In the genomic region with DNA sequence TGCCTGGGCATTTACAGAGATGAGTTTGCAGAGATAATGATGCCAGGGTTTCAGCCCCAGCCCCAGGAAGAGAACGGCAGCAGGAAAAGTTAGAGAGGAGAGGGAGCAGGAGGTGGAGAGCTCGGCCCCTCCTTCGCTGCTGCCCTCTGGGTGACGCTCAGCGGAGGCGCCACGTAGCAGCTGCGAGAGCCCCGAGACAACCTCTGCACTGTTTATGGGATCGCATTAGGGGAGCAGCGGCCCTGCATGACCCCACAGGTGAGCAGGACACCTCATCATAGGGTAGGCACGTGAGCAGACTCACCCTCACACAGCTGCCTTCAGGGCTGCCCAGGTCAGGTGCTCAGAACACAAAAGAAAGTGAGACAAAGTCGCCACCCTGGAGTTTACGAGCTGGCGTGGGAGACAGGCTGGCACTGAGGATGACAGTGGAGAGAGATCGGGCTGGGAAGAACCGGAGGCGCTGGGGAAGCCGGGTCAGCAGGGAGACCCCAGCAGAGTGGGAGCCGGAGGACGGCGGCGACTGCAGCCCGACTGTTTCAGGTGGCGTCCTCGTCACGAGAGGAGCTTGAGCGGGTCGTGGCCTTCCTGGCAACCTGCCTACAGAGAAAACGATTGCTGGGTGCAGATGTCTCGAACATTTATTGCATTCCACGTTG, we compare ENCODE assay signal across 1 cellular context.
TF ChIP-seq lines count a peak whose summit lies in the region.

No MANE protein-coding gene starts in this region.

TF ChIP-seq in WTC11, 78 proteins besides CTCF, POLR2A, EP300 and RAD21 (continued from another document):
- TF ChIP-seq ZNF425 (CRISPR knock-in tag; conservative IDR thresholded peaks at IDR 0.05) (no peak), GABPB1 (CRISPR knock-in tag; IDR thresholded peaks at IDR 0.05) (no peak), PREB (CRISPR knock-in tag; IDR thresholded peaks at IDR 0.05; ENCODE audit: borderline replicate concordance) (no peak), NR1H2 (CRISPR knock-in tag; IDR thresholded peaks at IDR 0.05) (no peak), ETV6 (CRISPR knock-in tag; IDR thresholded peaks at IDR 0.05) (no peak), CREM (CRISPR knock-in tag; IDR thresholded peaks at IDR 0.05) (no peak), TEAD1 (CRISPR knock-in tag; IDR thresholded peaks at IDR 0.05) (no peak), NFYB (CRISPR knock-in tag; conservative IDR thresholded peaks at IDR 0.05; ENCODE audit: low read depth) (no peak), SMAD3 (CRISPR knock-in tag; IDR thresholded peaks at IDR 0.05; ENCODE audit: borderline replicate concordance) (no peak)
